17 cellular contexts compared by ENCODE assay signal in genomic region chr16:82801361-82801760, GRCh38.
DNase-seq lines count a peak whose midpoint lies in the region; ATAC-seq, FAIRE-seq and TF ChIP-seq lines count a peak whose summit lies in the region.
"Had no signal": no experiment of that assay in that cellular context is flagged by ENCODE, and none has a peak within 500 bp of the region (broad histone marks: within the 10 kb centered on the region; RNA-seq: fewer than 3 reads in every experiment).

No MANE protein-coding gene starts in this region.

- H3K4me3 Mint-ChIP-seq in activated CD4-positive, alpha-beta memory T cell treated with anti-CD3 and anti-CD28 coated beads, Interleukin-2, amount 10 ng/mL, durations not matched to agents 7 days and 5 days, result no peak overlapping the region
- H3K4me3 Mint-ChIP-seq in T-cell, result no peak overlapping the region
- H3K4me3 Mint-ChIP-seq: effector memory CD8-positive, alpha-beta T cell had no signal

- FAIRE-seq in GM12892 (lab: Jason Lieb, UNC), result peak; percentile 79
- FAIRE-seq: GM12891, islet of Langerhans had no signal

- H3K4me3 ChIP-seq in AG09309 (ENCODE audit: control insufficient read depth, low read depth, low read length) (no peak overlapping the region), body of pancreas (no peak overlapping the region)
- H3K4me3 ChIP-seq: BLaER1 treated with 17β-estradiol and CSF1 and Interleukin-3, amounts not matched to agents 10 nM and 100 nM; breast epithelium; ovary; upper lobe of left lung had no signal

- DNase-seq in AG09309 (ENCODE audit: low read depth), result peak; percentile 2
- no peak for DNase-seq in GM12892 (ENCODE audit: insufficient read length)
- DNase-seq in activated CD4-positive, alpha-beta memory T cell treated with anti-CD3 and anti-CD28 coated beads, Interleukin-2, amount 10 ng/mL, durations not matched to agents 7 days and 5 days, result peak; percentile 35
- peak; percentile 4 for DNase-seq in hepatic stellate cell (ENCODE audit: low spot score)
- DNase-seq in T-cell, result no peak
- DNase-seq in body of pancreas, result no peak
- DNase-seq: DND-41; effector memory CD8-positive, alpha-beta T cell; NCI-H1417; OCI-M1; ovary; upper lobe of left lung had no signal

- WGBS in body of pancreas, 2 donors, result 57 to 68% methylated on average over 4 of the region's 4 CpGs

- no peaks in the 10 kb centered on the region for H3K9me3 ChIP-seq in body of pancreas
- H3K9me3 ChIP-seq: breast epithelium, ovary, upper lobe of left lung had no signal

- H3K27me3 Mint-ChIP-seq in activated CD4-positive, alpha-beta memory T cell treated with anti-CD3 and anti-CD28 coated beads, Interleukin-2, amount 10 ng/mL, durations not matched to agents 7 days and 5 days, result peaks cover 4% of the 10 kb centered on the region
- H3K27me3 Mint-ChIP-seq in T-cell, result peaks cover 0 to 4% of the 10 kb centered on the region in 2 donors

- no peak overlapping the region for H3K27ac ChIP-seq in body of pancreas
- H3K27ac ChIP-seq: BLaER1 treated with 17β-estradiol and CSF1 and Interleukin-3, amounts not matched to agents 10 nM and 100 nM; breast epithelium; ovary; upper lobe of left lung had no signal

- TF ChIP-seq POLR2A in GM12892 (IDR thresholded peaks at IDR 0.05; ENCODE audit: low read depth, low read length), result no peak
- TF ChIP-seq POLR2A in body of pancreas (IDR thresholded peaks at IDR 0.05), result no peak

- no peaks in the 10 kb centered on the region for H3K27me3 ChIP-seq in body of pancreas
- H3K27me3 ChIP-seq: BLaER1 treated with 17β-estradiol and CSF1 and Interleukin-3, amounts not matched to agents 10 nM and 100 nM; breast epithelium; ovary; upper lobe of left lung had no signal

- H3K4me1 ChIP-seq in body of pancreas, result no peaks in the 10 kb centered on the region
- H3K4me1 ChIP-seq: breast epithelium, upper lobe of left lung had no signal

- H3K36me3 ChIP-seq in body of pancreas (replicated peaks in 1 of 2; ENCODE audit: insufficient read depth in 1 of 2, low read depth in 2 of 2), result no peaks in the 10 kb centered on the region
- H3K36me3 ChIP-seq: BLaER1 treated with 17β-estradiol and CSF1 and Interleukin-3, amounts not matched to agents 10 nM and 100 nM; breast epithelium; ovary; upper lobe of left lung had no signal

- POLR2A ChIA-PET in activated CD4-positive, alpha-beta memory T cell treated with anti-CD3 and anti-CD28 coated beads, Interleukin-2, amount 10 ng/mL, durations not matched to agents 7 days and 5 days (lab: Charles Lee), result no interaction called here
- POLR2A ChIA-PET in T-cell (lab: Charles Lee), result no interaction called here

- H3K4me1 Mint-ChIP-seq in activated CD4-positive, alpha-beta memory T cell treated with anti-CD3 and anti-CD28 coated beads, Interleukin-2, amount 10 ng/mL, durations not matched to agents 7 days and 5 days, result peaks cover 9% of the 10 kb centered on the region
- no peaks in the 10 kb centered on the region for H3K4me1 Mint-ChIP-seq in T-cell

- no peak overlapping the region for H3K27ac Mint-ChIP-seq in activated CD4-positive, alpha-beta memory T cell treated with anti-CD3 and anti-CD28 coated beads, Interleukin-2, amount 10 ng/mL, durations not matched to agents 7 days and 5 days
- H3K27ac Mint-ChIP-seq in T-cell, result no peak overlapping the region
- H3K27ac Mint-ChIP-seq: effector memory CD8-positive, alpha-beta T cell had no signal

- no peak for ATAC-seq in GM18868 (IDR thresholded peaks at IDR 0.05; ENCODE audit: unreplicated experiment)
- no peak for ATAC-seq in T-cell (replicated peaks in 1 of 4)
- no peak for ATAC-seq in body of pancreas
- ATAC-seq: effector memory CD8-positive, alpha-beta T cell had no signal

- H3K36me3 Mint-ChIP-seq in activated CD4-positive, alpha-beta memory T cell treated with anti-CD3 and anti-CD28 coated beads, Interleukin-2, amount 10 ng/mL, durations not matched to agents 7 days and 5 days (ENCODE audit: low read depth), result no peaks in the 10 kb centered on the region
- H3K36me3 Mint-ChIP-seq in T-cell, result no peaks in the 10 kb centered on the region

- intact Hi-C loops in body of pancreas (cut with DNase I), result no loop called here

- TF ChIP-seq CTCF in AG09309 (IDR thresholded peaks at IDR 0.05; ENCODE audit: control insufficient read depth, insufficient read depth, low read depth, low read length, missing control alignments), result no peak
- TF ChIP-seq CTCF in body of pancreas (IDR thresholded peaks at IDR 0.05), result no peak

- CTCF ChIA-PET in activated CD4-positive, alpha-beta memory T cell treated with anti-CD3 and anti-CD28 coated beads, Interleukin-2, amount 10 ng/mL, durations not matched to agents 7 days and 5 days (lab: Charles Lee), result no interaction called here
- CTCF ChIA-PET in T-cell (lab: Charles Lee), result no interaction called here

- peaks cover 11% of the 10 kb centered on the region for H3K9me3 Mint-ChIP-seq in activated CD4-positive, alpha-beta memory T cell treated with anti-CD3 and anti-CD28 coated beads, Interleukin-2, amount 10 ng/mL, durations not matched to agents 7 days and 5 days
- H3K9me3 Mint-ChIP-seq in T-cell, result peaks cover 0 to 7% (median 0%) of the 10 kb centered on the region in 3 donors
- H3K9me3 Mint-ChIP-seq: effector memory CD8-positive, alpha-beta T cell had no signal

Comparison
In these comparisons a context has a peak if more than half of its experiments do, and no peak if none do; other contexts are left out.
1. DNase-seq: peak in AG09309 (single experiment), activated CD4-positive, alpha-beta memory T cell treated with anti-CD3 and anti-CD28 coated beads, Interleukin-2, amount 10 ng/mL, durations not matched to agents 7 days and 5 days (single experiment) and hepatic stellate cell (single experiment); none in GM12892 (single experiment), T-cell (0 of 34) and body of pancreas (0 of 4).